23 cellular contexts compared by ENCODE assay signal in genomic region chr9:4519604-4520003, GRCh38. TPM values are rescaled to one million over a fixed set of nuclear protein-coding genes. Genes with fewer than 3 reads are reported as not detected.
A peak's percentile ranks its signal among the peaks of the same experiment; 100 is the strongest.
DNase-seq lines count a peak whose midpoint lies in the region; ATAC-seq, FAIRE-seq and TF ChIP-seq lines count a peak whose summit lies in the region.
"Had no signal": no experiment of that assay in that cellular context is flagged by ENCODE, and none has a peak within 500 bp of the region (broad histone marks: within the 10 kb centered on the region; RNA-seq: fewer than 3 reads in every experiment).

No MANE protein-coding gene starts in this region.

- no peak overlapping the region for H3K4me2 ChIP-seq in K562 (ENCODE audit: insufficient read depth, low read length)
- H3K4me2 ChIP-seq: BLaER1 had no signal

- peaks cover 2% of the 10 kb centered on the region for H3K27me3 Mint-ChIP-seq in endodermal cell (ENCODE audit: insufficient read depth)
- H3K27me3 Mint-ChIP-seq: activated naive CD4-positive, alpha-beta T cell treated with anti-CD3 and anti-CD28 coated beads, Interleukin-2, amount 50 U/mL, for 24 hours had no signal

- no peaks in the 10 kb centered on the region for H3K36me3 ChIP-seq in K562 (ENCODE audit: control insufficient read depth, insufficient read depth, low read length)
- H3K36me3 ChIP-seq in endodermal cell (ENCODE audit: control insufficient read depth, insufficient read depth, low read length), result peaks cover 69% of the 10 kb centered on the region
- H3K36me3 ChIP-seq: BLaER1, brain microvascular endothelial cell, esophagus squamous epithelium, heart right ventricle had no signal

- peaks cover 28% of the 10 kb centered on the region for H3K4me1 Mint-ChIP-seq in endodermal cell
- H3K4me1 Mint-ChIP-seq: neural crest cell had no signal

- WGBS in K562 (ENCODE audit: insufficient coverage, low coverage, missing lambda C conversion rate), result 4% methylated on average over 2 of the region's 2 CpGs
- WGBS in endodermal cell (ENCODE audit: insufficient coverage in 1 of 2, insufficient read length in 1 of 2), 2 experiments, result 80 to 100% methylated on average over 1 to 2 of the region's 2 CpGs

- H3K9me1 ChIP-seq in K562 (ENCODE audit: control insufficient read depth, insufficient read depth, low read length), result no peaks in the 10 kb centered on the region

- H3K79me2 ChIP-seq in K562 (ENCODE audit: control insufficient read depth, insufficient read depth, low read length), result no peaks in the 10 kb centered on the region

- TF ChIP-seq CTCF in K562 (IDR thresholded peaks at IDR 0.05 in 2 of 3, conservative IDR thresholded peaks at IDR 0.05 in 1 of 3; ENCODE audit: insufficient read depth in 2 of 3, low read depth in 1 of 3, low read length in 3 of 3), result no peak
- no peak for TF ChIP-seq CTCF in endodermal cell (conservative IDR thresholded peaks at IDR 0.05)

- in situ Hi-C loops in K562 (cut with MboI), result no loop called here

- H3K27me3 ChIP-seq in K562 (ENCODE audit: control insufficient read depth in 2 of 2, insufficient read depth in 2 of 2, low read length in 2 of 2) (no peaks in the 10 kb centered on the region), endodermal cell (ENCODE audit: control insufficient read depth, insufficient read depth, low read length, poor library complexity, severe bottlenecking) (no peaks in the 10 kb centered on the region)
- H3K27me3 ChIP-seq: BLaER1, brain microvascular endothelial cell, esophagus squamous epithelium, heart right ventricle had no signal

- H3K9me3 ChIP-seq in K562 (replicated peaks; ENCODE audit: control insufficient read depth, insufficient read depth, low read depth, low read length), result no peaks in the 10 kb centered on the region
- peaks cover 10% of the 10 kb centered on the region for H3K9me3 ChIP-seq in endodermal cell (ENCODE audit: control insufficient read depth, low read length)
- H3K9me3 ChIP-seq: esophagus squamous epithelium, heart right ventricle had no signal

- no peak for TF ChIP-seq EP300 in K562 (IDR thresholded peaks at IDR 0.05; ENCODE audit: low read length)

- peaks cover 18% of the 10 kb centered on the region for H3K36me3 Mint-ChIP-seq in endodermal cell (ENCODE audit: low read depth)
- H3K36me3 Mint-ChIP-seq: activated naive CD4-positive, alpha-beta T cell treated with anti-CD3 and anti-CD28 coated beads, Interleukin-2, amount 50 U/mL, for 24 hours; type B pancreatic cell had no signal

- H4K20me1 ChIP-seq in K562 (replicated peaks; ENCODE audit: control insufficient read depth, insufficient read depth, low read length), result no peaks in the 10 kb centered on the region
- H4K20me1 ChIP-seq: BLaER1 had no signal

- TF ChIP-seq POLR2A in K562 (conservative IDR thresholded peaks at IDR 0.05), result no peak

- H3K27ac Mint-ChIP-seq in endodermal cell, result no peak overlapping the region
- H3K27ac Mint-ChIP-seq: activated naive CD4-positive, alpha-beta T cell treated with anti-CD3 and anti-CD28 coated beads, Interleukin-2, amount 50 U/mL, for 24 hours; type B pancreatic cell had no signal

- FAIRE-seq in K562 (lab: Jason Lieb, UNC), result no peak
- FAIRE-seq: keratinocyte, TTC549 had no signal

- ATAC-seq in activated CD4-positive, CD25-positive, alpha-beta regulatory T cell treated with anti-CD3 and anti-CD28 coated beads, Interleukin-2, amount 50 U/mL, for 24 hours, result peak; percentile 93 to 97
- ATAC-seq in GM18858 (IDR thresholded peaks at IDR 0.05; ENCODE audit: unreplicated experiment) (peak; percentile 36), HG02884 (IDR thresholded peaks at IDR 0.05; ENCODE audit: unreplicated experiment) (peak; percentile 42), K562 (peak; percentile 62; the same call in 2 of the 3 replicates), HG03159 (IDR thresholded peaks at IDR 0.05; ENCODE audit: unreplicated experiment) (no peak)
- ATAC-seq: heart right ventricle had no signal

- H3K9me3 Mint-ChIP-seq in endodermal cell, result no peaks in the 10 kb centered on the region
- H3K9me3 Mint-ChIP-seq: activated naive CD4-positive, alpha-beta T cell treated with anti-CD3 and anti-CD28 coated beads, Interleukin-2, amount 50 U/mL, for 24 hours; neural crest cell; type B pancreatic cell had no signal

- no peak for DNase-seq in activated CD4-positive, CD25-positive, alpha-beta regulatory T cell (lab: John Stamatoyannopoulos, UW)
- DNase-seq in K562 (ENCODE audit: extremely low read depth in 1 of 4, low spot score in 3 of 4), result peak in 1 of 4 experiments; percentile 11
- DNase-seq in NCI-H1048 (lab: John Stamatoyannopoulos, UW), result no peak
- DNase-seq in endodermal cell, result no peak
- DNase-seq: 8988T, brain microvascular endothelial cell, dermis blood vessel endothelial cell, esophagus squamous epithelium, heart right ventricle, MM.1S, NCI-H2029, NCI-H524 had no signal

- BruUV-seq in K562 (replicated peaks; lab: Mats Ljungman, UMichigan), result no TSS peak

- no peak overlapping the region for H3K4me3 Mint-ChIP-seq in endodermal cell
- H3K4me3 Mint-ChIP-seq: activated naive CD4-positive, alpha-beta T cell treated with anti-CD3 and anti-CD28 coated beads, Interleukin-2, amount 50 U/mL, for 24 hours; neural crest cell; type B pancreatic cell had no signal

- POLR2A ChIA-PET in K562 (lab: Yijun Ruan, JAX), result no interaction called here

- H3K4me1 ChIP-seq in K562 (replicated peaks in 1 of 2; ENCODE audit: control insufficient read depth in 2 of 2, insufficient read depth in 2 of 2, low read length in 2 of 2) (peaks cover 0 to 4% of the 10 kb centered on the region in 2 experiments; a peak in 1 of 5 replicates), endodermal cell (ENCODE audit: control insufficient read depth, insufficient read depth, low read length) (peaks cover 13% of the 10 kb centered on the region)
- H3K4me1 ChIP-seq: BLaER1, esophagus squamous epithelium had no signal

- H2AFZ ChIP-seq in K562 (ENCODE audit: low read depth, low read length), result no peak overlapping the region

- H3K9ac ChIP-seq in K562 (ENCODE audit: insufficient read depth in 1 of 2, low read depth in 2 of 2, low read length in 2 of 2) (no peak overlapping the region), endodermal cell (ENCODE audit: extremely low read depth, low read length, poor library complexity, severe bottlenecking) (no peak overlapping the region)
- H3K9ac ChIP-seq: BLaER1 had no signal

- H3K27ac ChIP-seq in K562 (ENCODE audit: extremely low read depth, low read depth, low read length) (no peak overlapping the region), endodermal cell (ENCODE audit: low read depth, low read length) (no peak overlapping the region)
- H3K27ac ChIP-seq: BLaER1, brain microvascular endothelial cell, esophagus squamous epithelium, heart right ventricle, SK-N-MC had no signal

- CTCF ChIA-PET in K562 (lab: Yijun Ruan, JAX; ENCODE audit: low intra/inter-chr PET ratio), result no interaction called here

- H3K4me3 ChIP-seq in K562 (no peak overlapping the region), endodermal cell (ENCODE audit: low read length) (no peak overlapping the region)
- H3K4me3 ChIP-seq: BLaER1, esophagus squamous epithelium, heart right ventricle, SK-N-MC had no signal

- intact Hi-C loops in K562 (cut with micrococcal nuclease), result no loop called here

- TF ChIP-seq RAD21 in K562 (CRISPR knock-in tag; conservative IDR thresholded peaks at IDR 0.05 in 1 of 2, IDR thresholded peaks at IDR 0.05 in 1 of 2), result no peak

TF ChIP-seq in K562, 482 proteins besides CTCF, POLR2A, EP300 and RAD21 (continues in another document):
- TF ChIP-seq C11orf30 (IDR thresholded peaks at IDR 0.05; ENCODE audit: low read depth), result 0 out of 2 replicates have a peak, but pooled peaks have one; percentile 10
- no peak for TF ChIP-seq CBX2 (IDR thresholded peaks at IDR 0.05; ENCODE audit: insufficient read depth, low read length, poor library complexity, severe bottlenecking)
- TF ChIP-seq FOXM1 (IDR thresholded peaks at IDR 0.05; ENCODE audit: low read depth), result no peak
- no peak for TF ChIP-seq FOXM1 (CRISPR knock-in tag; IDR thresholded peaks at IDR 0.05; ENCODE audit: low read depth)
- TF ChIP-seq ZNF24 (IDR thresholded peaks at IDR 0.05), result no peak
- TF ChIP-seq MAFG (tag; conservative IDR thresholded peaks at IDR 0.05), result 0 out of 2 replicates have a peak, but pooled peaks have one; percentile 24
- no peak for TF ChIP-seq CREBBP (IDR thresholded peaks at IDR 0.05; ENCODE audit: low read depth, low read length)
- TF ChIP-seq HMBOX1 (IDR thresholded peaks at IDR 0.05), result peak; percentile 47
- TF ChIP-seq JUND (IDR thresholded peaks at IDR 0.05; ENCODE audit: borderline replicate concordance, low read depth, low read length), result no peak
- 0 out of 3 replicates have a peak, but pooled peaks have one; percentile 12 for TF ChIP-seq JUND (tag; IDR thresholded peaks at IDR 0.05; ENCODE audit: borderline replicate concordance, low read depth, low read length)

RNA-seq across cellular contexts. Expression of gene SLC1A1, which starts 29.3 kb away (rescaled TPM):
- total RNA-seq in K562 (2011; cell fraction: chromatin; rRNA removed; ENCODE audit: low replicate concordance), result not detected in 2 replicates
- total RNA-seq in K562 (2011; cell fraction: nucleolus; rRNA removed), result not detected in 2 replicates
- total RNA-seq in K562 (2011; cell fraction: nucleoplasm; rRNA removed), result not detected in 2 replicates
- not detected in 2 replicates for total RNA-seq in K562 (2014; rRNA removed)
- total RNA-seq in K562 (2014; rRNA removed; fragmentation: Illumina TruSeq; extraction: Trizol), result not detected in 2 replicates
- total RNA-seq in K562 (2015; rRNA removed; fragmentation: Illumina TruSeq; extraction: Trizol), result not detected in 2 replicates
- total RNA-seq in K562 (2021), result 0.07 and 0.16 TPM in 2 replicates
- polyA plus RNA-seq in K562 (2011; rRNA removed), result not detected in 2 replicates
- not detected in 2 replicates for polyA plus RNA-seq in K562 (2011; cell fraction: cytosol; rRNA removed)
- polyA plus RNA-seq in K562 (2011; cell fraction: nucleus; rRNA removed), result not detected in 2 replicates
- not detected in 2 replicates for polyA plus RNA-seq in K562 (2012)
- not detected in 2 replicates for polyA plus RNA-seq in K562 (2014; fragmentation: Illumina TruSeq; extraction: Trizol)
- polyA plus RNA-seq in K562 (2014; fragmentation: Nextera tagmentation; extraction: Ambion mirVana), result under 1 TPM in 1 of 2 experiments, not detected in 1; 0.11 TPM
- polyA plus RNA-seq in K562 (2014; rRNA removed), result not detected in 2 replicates
- not detected in 2 replicates for polyA minus RNA-seq in K562 (2011; rRNA and poly(A)+ RNA removed)
- polyA minus RNA-seq in K562 (2011; cell fraction: cytosol; rRNA and poly(A)+ RNA removed), result not detected in 2 replicates
- not detected in 2 replicates for polyA minus RNA-seq in K562 (2011; cell fraction: nucleus; rRNA and poly(A)+ RNA removed)
- total RNA-seq in endodermal cell, result 10 to 100 TPM in 1 of 2 donors, 1 to 10 TPM in 1; 5.5 to 11.3 TPM
- polyA plus RNA-seq in endodermal cell (2013, experiment 1 of 2), result 9.8 TPM
- polyA plus RNA-seq in endodermal cell (2013, experiment 2 of 2), result 10.8 TPM

Comparison
In these comparisons a context has a peak if more than half of its experiments do, and no peak if none do; other contexts are left out.
1. RNA of gene SLC1A1, which starts 29.3 kb away (total RNA-seq): 5.5 to 11.3 TPM in endodermal cell; 0.07 to 0.16 TPM in K562; every median in the first group is over 4 times any median in the second.